In the genomic region with DNA sequence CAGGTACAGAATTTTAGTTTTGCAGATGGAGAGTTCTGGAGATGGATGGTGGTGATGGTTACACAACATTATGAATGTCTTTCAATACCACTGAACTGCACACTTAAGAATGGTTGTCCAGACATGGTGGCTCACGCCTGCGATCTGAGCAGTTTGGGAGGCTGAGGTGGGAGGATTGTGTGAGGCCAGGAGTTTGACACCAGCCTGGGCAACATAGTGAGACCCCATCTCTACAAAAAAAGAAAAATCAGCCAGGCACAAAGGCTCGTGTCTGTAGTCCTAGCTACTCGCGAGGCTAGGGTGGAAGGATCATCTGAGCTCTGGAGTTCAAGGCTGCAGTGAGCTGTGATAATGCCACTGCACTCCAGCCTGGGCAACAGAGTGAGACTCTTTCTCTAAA, we compare ENCODE assay signal across 37 cellular contexts. TPM values are rescaled to one million over a fixed set of nuclear protein-coding genes. Genes with fewer than 3 reads are reported as not detected.
"Had no signal": no experiment of that assay in that cellular context is flagged by ENCODE, and none has a peak within 500 bp of the region (broad histone marks: within the 10 kb centered on the region; RNA-seq: fewer than 3 reads in every experiment).

No MANE protein-coding gene starts in this region.

- H3K27me3 ChIP-seq: adrenal gland, body of pancreas, brain microvascular endothelial cell had no signal

- H3K4me3 ChIP-seq: adrenal gland, body of pancreas, breast epithelium had no signal

- H3K36me3 ChIP-seq: adrenal gland, brain microvascular endothelial cell, breast epithelium had no signal

- H3K9me3 Mint-ChIP-seq: activated CD4-positive, alpha-beta memory T cell treated with anti-CD3 and anti-CD28 coated beads for 36 hours; activated naive CD4-positive, alpha-beta T cell treated with anti-CD3 and anti-CD28 coated beads for 36 hours; activated naive CD4-positive, alpha-beta T cell treated with anti-CD3 and anti-CD28 coated beads, Interleukin-2, amount 50 U/mL, for 72 hours; activated naive CD8-positive, alpha-beta T cell treated with anti-CD3 and anti-CD28 coated beads for 36 hours; activated T-cell treated with anti-CD3 and anti-CD28 coated beads, Interleukin-2, amount 50 U/mL, for 72 hours; activated T-helper 17 cell treated with anti-CD3 and anti-CD28 coated beads, Interleukin-2, amount 50 U/mL, for 72 hours; T-helper 2 cell treated with Interferon-gamma antibody and Interleukin-4, amounts not matched to agents 5 μg/mL and 100 μg/mL, for 36 hours had no signal

- H3K4me3 Mint-ChIP-seq: activated B cell treated with CpG ODN at 0.5 μM for 24 hours; activated CD4-positive, alpha-beta memory T cell treated with anti-CD3 and anti-CD28 coated beads for 36 hours; activated CD4-positive, alpha-beta T cell treated with anti-CD3 and anti-CD28 coated beads, Interleukin-2, amount 10 ng/mL, durations not matched to agents 24 days and 14 days; activated CD8-positive, alpha-beta T cell treated with anti-CD3 and anti-CD28 coated beads for 36 hours; activated naive CD4-positive, alpha-beta T cell treated with anti-CD3 and anti-CD28 coated beads for 36 hours; activated naive CD8-positive, alpha-beta T cell treated with anti-CD3 and anti-CD28 coated beads for 36 hours; activated T-cell treated with anti-CD3 and anti-CD28 coated beads, Interleukin-2, amount 50 U/mL, for 4 hours; activated T-cell treated with anti-CD3 and anti-CD28 coated beads, Interleukin-2, amount 50 U/mL, for 72 hours; activated T-helper 1 cell treated with anti-CD3 and anti-CD28 coated beads, Interleukin-12 subunit alpha, Interleukin-12 subunit beta, Interleukin-2, Interleukin-4 antibody, amounts not matched to agents 30 ng/mL and 10 ng/mL and 1 ng/mL, durations not matched to agents 14 hours and 24 hours and 36 hours; activated T-helper 17 cell treated with anti-CD3 and anti-CD28 coated beads, Interleukin-2, amount 50 U/mL, for 72 hours; T-helper 1 cell treated with Interleukin-12 subunit alpha and Interleukin-12 subunit beta and Interleukin-4 antibody, amounts not matched to agents 30 μg/mL and 1 μg/mL, for 36 hours; T-helper 2 cell treated with Interferon-gamma antibody and Interleukin-4, amounts not matched to agents 5 μg/mL and 100 μg/mL, for 36 hours had no signal

- H3K27ac Mint-ChIP-seq: activated B cell treated with CpG ODN at 0.5 μM for 24 hours; activated CD4-positive, alpha-beta memory T cell treated with anti-CD3 and anti-CD28 coated beads for 36 hours; activated CD4-positive, alpha-beta T cell treated with anti-CD3 and anti-CD28 coated beads, Interleukin-2, amount 10 ng/mL, durations not matched to agents 24 days and 14 days; activated CD8-positive, alpha-beta T cell treated with anti-CD3 and anti-CD28 coated beads for 36 hours; activated naive CD4-positive, alpha-beta T cell treated with anti-CD3 and anti-CD28 coated beads for 36 hours; activated naive CD4-positive, alpha-beta T cell treated with anti-CD3 and anti-CD28 coated beads, Interleukin-2, amount 50 U/mL, for 72 hours; activated naive CD8-positive, alpha-beta T cell treated with anti-CD3 and anti-CD28 coated beads for 36 hours; activated T-cell treated with anti-CD3 and anti-CD28 coated beads, Interleukin-2, amount 50 U/mL, for 72 hours; activated T-helper 1 cell treated with anti-CD3 and anti-CD28 coated beads, Interleukin-12 subunit alpha, Interleukin-12 subunit beta, Interleukin-2, Interleukin-4 antibody, amounts not matched to agents 30 ng/mL and 10 ng/mL and 1 ng/mL, durations not matched to agents 14 hours and 24 hours and 36 hours; activated T-helper 17 cell treated with anti-CD3 and anti-CD28 coated beads, Interleukin-2, amount 50 U/mL, for 72 hours; T-helper 1 cell treated with Interleukin-12 subunit alpha and Interleukin-12 subunit beta and Interleukin-4 antibody, amounts not matched to agents 30 μg/mL and 1 μg/mL, for 36 hours; T-helper 2 cell treated with Interferon-gamma antibody and Interleukin-4, amounts not matched to agents 5 μg/mL and 100 μg/mL, for 36 hours had no signal

- H3K4me1 Mint-ChIP-seq: activated B cell treated with CpG ODN at 0.5 μM for 24 hours; activated CD4-positive, alpha-beta T cell treated with anti-CD3 and anti-CD28 coated beads, Interleukin-2, amount 10 ng/mL, durations not matched to agents 24 days and 14 days; activated T-helper 17 cell treated with anti-CD3 and anti-CD28 coated beads, Interleukin-2, amount 50 U/mL, for 72 hours had no signal

- H3K4me1 ChIP-seq: adrenal gland, body of pancreas, breast epithelium had no signal

- DNase-seq: activated B cell treated with CpG ODN at 0.5 μM for 24 hours; activated CD4-positive, alpha-beta memory T cell treated with anti-CD3 and anti-CD28 coated beads for 36 hours; activated CD4-positive, alpha-beta T cell treated with anti-CD3 and anti-CD28 coated beads for 4 hours; activated CD4-positive, alpha-beta T cell treated with anti-CD3 and anti-CD28 coated beads, Interleukin-2, amount 10 ng/mL, durations not matched to agents 24 days and 14 days; activated CD4-positive, alpha-beta T cell treated with anti-CD3 and anti-CD28 coated beads, Interleukin-2, amount 50 U/mL, for 1 hour; activated CD4-positive, alpha-beta T cell treated with anti-CD3 and anti-CD28 coated beads, Interleukin-2, amount 50 U/mL, for 4 hours; activated CD4-positive, CD25-positive, alpha-beta regulatory T cell treated with anti-CD3 and anti-CD28 coated beads, Interleukin-2, amount 50 U/mL, for 72 hours; activated CD8-positive, alpha-beta memory T cell treated with anti-CD3 and anti-CD28 coated beads, Interleukin-2, amount 50 U/mL, for 4 hours; activated CD8-positive, alpha-beta T cell treated with anti-CD3 and anti-CD28 coated beads for 36 hours; activated effector memory CD4-positive, alpha-beta T cell treated with anti-CD3 and anti-CD28 coated beads, Interleukin-2, amount 50 U/mL, for 16 hours; activated gamma-delta T cell treated with Interleukin-2 at 50 U/mL for 16 hours; activated naive CD4-positive, alpha-beta T cell; activated naive CD4-positive, alpha-beta T cell treated with anti-CD3 and anti-CD28 coated beads for 36 hours; activated naive CD4-positive, alpha-beta T cell treated with anti-CD3 and anti-CD28 coated beads, Interleukin-2, amount 50 U/mL, for 16 hours; activated naive CD8-positive, alpha-beta T cell treated with anti-CD3 and anti-CD28 coated beads for 36 hours; activated T-cell treated with anti-CD3 and anti-CD28 coated beads for 4 hours; activated T-cell treated with anti-CD3 and anti-CD28 coated beads, Interleukin-2, amount 50 U/mL, for 1 hour; activated T-cell treated with anti-CD3 and anti-CD28 coated beads, Interleukin-2, amount 50 U/mL, for 4 hours; activated T-cell treated with anti-CD3 and anti-CD28 coated beads, Interleukin-2, amount 50 U/mL, for 72 hours; adrenal gland; amniotic stem cell; aorta; body of pancreas; brain microvascular endothelial cell; central memory CD4-positive, alpha-beta T cell; T-helper 1 cell; T-helper 2 cell; T-helper 9 cell had no signal

- H3K27ac ChIP-seq: adrenal gland, body of pancreas, brain microvascular endothelial cell, breast epithelium, VCaP had no signal

- H3K9me3 ChIP-seq: adrenal gland, body of pancreas had no signal

- H3K36me3 Mint-ChIP-seq: activated CD4-positive, alpha-beta memory T cell treated with anti-CD3 and anti-CD28 coated beads for 36 hours had no signal

RNA-seq across cellular contexts. Expression of a gene that starts 23.4 kb away (rescaled TPM):
- total RNA-seq: activated B cell treated with CpG ODN at 0.5 μM for 24 hours; activated CD4-positive, alpha-beta memory T cell treated with anti-CD3 and anti-CD28 coated beads for 36 hours; activated CD4-positive, alpha-beta T cell treated with anti-CD3 and anti-CD28 coated beads, Interleukin-2, amount 10 ng/mL, durations not matched to agents 24 days and 14 days; activated CD8-positive, alpha-beta memory T cell treated with anti-CD3 and anti-CD28 coated beads for 36 hours; activated CD8-positive, alpha-beta T cell treated with anti-CD3 and anti-CD28 coated beads for 36 hours; activated naive CD4-positive, alpha-beta T cell treated with anti-CD3 and anti-CD28 coated beads for 36 hours; activated naive CD4-positive, alpha-beta T cell treated with anti-CD3 and anti-CD28 coated beads, Interleukin-2, amount 50 U/mL, for 72 hours; activated naive CD8-positive, alpha-beta T cell treated with anti-CD3 and anti-CD28 coated beads for 36 hours; activated T-cell treated with anti-CD3 and anti-CD28 coated beads, Interleukin-2, amount 50 U/mL, for 4 hours; activated T-cell treated with anti-CD3 and anti-CD28 coated beads, Interleukin-2, amount 50 U/mL, for 72 hours; activated T-helper 1 cell treated with anti-CD3 and anti-CD28 coated beads, Interleukin-12 subunit alpha, Interleukin-12 subunit beta, Interleukin-2, Interleukin-4 antibody, amounts not matched to agents 30 ng/mL and 10 ng/mL and 1 ng/mL, durations not matched to agents 14 hours and 24 hours and 36 hours; activated T-helper 17 cell treated with anti-CD3 and anti-CD28 coated beads, Interleukin-2, amount 50 U/mL, for 72 hours; aorta; astrocyte; breast epithelium had no signal
- polyA plus RNA-seq: aorta had no signal
